In genomic region chr13:110106726-110107125, GRCh38 we compare ENCODE assay signal across 1 cellular context.
TF ChIP-seq lines count a peak whose summit lies in the region.

No MANE protein-coding gene starts in this region.

TF ChIP-seq in IMR-90, 13 proteins besides CTCF, POLR2A, EP300 and RAD21 (continued from another document):
- no peak for TF ChIP-seq ELK1 (IDR thresholded peaks at IDR 0.05; ENCODE audit: borderline replicate concordance, low read depth, low read length)
- TF ChIP-seq BHLHE40 (IDR thresholded peaks at IDR 0.05; ENCODE audit: low read depth, low read length), result no peak
- TF ChIP-seq CHD1 (IDR thresholded peaks at IDR 0.05; ENCODE audit: low read depth, low read length), result no peak
- no peak for TF ChIP-seq FOS (IDR thresholded peaks at IDR 0.05; ENCODE audit: low read depth, low read length)
- TF ChIP-seq MXI1 (IDR thresholded peaks at IDR 0.05; ENCODE audit: borderline replicate concordance, low read depth, low read length), result no peak
- no peak for TF ChIP-seq RFX5 (IDR thresholded peaks at IDR 0.05; ENCODE audit: low read depth, low read length)
